25 cellular contexts compared by ENCODE assay signal in the genomic region with DNA sequence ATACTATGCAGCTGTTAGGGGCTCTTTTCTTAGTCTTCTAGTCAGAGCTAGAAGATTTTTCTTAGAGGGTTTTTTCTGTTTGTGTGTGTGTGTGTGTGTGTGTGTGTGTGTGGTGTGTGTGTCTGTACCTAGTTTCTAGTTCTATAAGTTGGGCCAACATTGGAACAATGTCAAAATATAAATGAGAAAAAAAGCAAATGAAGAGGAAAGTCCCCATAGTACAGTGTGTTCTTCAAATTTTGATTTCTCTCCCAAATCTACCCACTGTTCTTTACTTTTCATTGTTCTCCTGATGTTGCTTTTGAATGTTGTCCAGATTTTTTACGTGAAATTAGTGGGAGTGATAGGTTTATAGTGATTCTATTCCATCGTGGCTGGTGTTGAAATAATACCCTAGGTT.
"Had no signal": no experiment of that assay in that cellular context is flagged by ENCODE, and none has a peak within 500 bp of the region (broad histone marks: within the 10 kb centered on the region; RNA-seq: fewer than 3 reads in every experiment).

No MANE protein-coding gene starts in this region.

- H3K27ac ChIP-seq: HL-60, KMS-11, RWPE1 had no signal

- H3K9me3 ChIP-seq: SK-N-SH had no signal

- H3K27me3 Mint-ChIP-seq: IgD-negative memory B cell, T-cell had no signal

- ATAC-seq: K562, Panc1, PC-3, T-cell had no signal

- H3K4me1 Mint-ChIP-seq: IgD-negative memory B cell, T-cell had no signal

- H3K4me2 ChIP-seq: KMS-11, SK-N-SH had no signal

- H3K27ac Mint-ChIP-seq: IgD-negative memory B cell, T-cell had no signal

- H3K36me3 Mint-ChIP-seq: IgD-negative memory B cell, T-cell had no signal

- H3K4me3 Mint-ChIP-seq: IgD-negative memory B cell, T-cell had no signal

- H3K4me3 ChIP-seq: K562 had no signal

- H3K9ac ChIP-seq: KMS-11, SK-N-SH had no signal

- DNase-seq: Kasumi-1; NCI-H1092; NCI-H1105 treated with DMSO at 0.1 percent for 48 hours; NCI-H1417 treated with DMSO at 0.1 percent for 48 hours; NCI-H146; NCI-H1694 treated with DMSO at 0.1 percent for 48 hours; NCI-H1930; NCI-H2081; NCI-H2107; NCI-H2227 treated with DMSO at 0.1 percent for 48 hours; NCI-H524; NCI-H526 treated with DMSO at 0.1 percent for 48 hours; NCI-H748 treated with DMSO at 0.1 percent for 48 hours; NK-92 treated with Interleukin-12 subunit alpha and Interleukin-12 subunit beta, amount 100 ng/mL, for 24 hours; PC-3; SHP77; SK-N-SH; SW 1271; T-cell had no signal
